Comparison of ENCODE assay signal across 8 cellular contexts in the genomic region with DNA sequence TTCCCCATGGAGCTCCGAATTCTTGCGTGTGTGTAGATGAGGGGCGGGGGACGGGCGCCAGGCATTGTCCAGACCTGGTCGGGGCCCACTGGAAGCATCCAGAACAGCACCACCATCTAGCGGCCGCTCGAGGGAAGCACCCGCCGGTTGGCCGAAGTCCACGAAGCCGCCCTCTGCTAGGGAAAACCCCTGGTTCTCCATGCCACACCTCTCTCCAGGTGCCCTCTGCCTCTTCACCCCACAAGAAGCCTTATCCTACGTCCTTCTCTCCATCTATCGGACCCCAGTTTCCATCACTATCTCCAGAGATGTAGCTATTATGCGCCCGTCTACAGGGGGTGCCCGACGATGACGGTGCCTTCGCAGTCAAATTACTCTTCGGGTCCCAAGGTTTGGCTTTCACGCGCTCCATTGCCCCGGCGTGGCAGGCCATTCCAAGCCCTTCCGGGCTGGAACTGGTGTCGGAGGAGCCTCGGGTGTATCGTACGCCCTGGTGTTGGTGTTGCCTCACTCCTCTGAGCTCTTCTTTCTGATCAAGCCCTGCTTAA. TPM values are rescaled to one million over a fixed set of nuclear protein-coding genes. Genes with fewer than 3 reads are reported as not detected.
DNase-seq lines count a peak whose midpoint lies in the region; ATAC-seq and TF ChIP-seq lines count a peak whose summit lies in the region.

No MANE protein-coding gene starts in this region.

- peak overlapping the region; percentile 94 for H3K27ac ChIP-seq in BLaER1

- H3K36me3 ChIP-seq in BLaER1 (peaks cover 31% of the 10 kb centered on the region), NT2/D1 (ENCODE audit: insufficient read depth, insufficient read length, low read length) (peaks cover 34% of the 10 kb centered on the region)

- H3K27me3 ChIP-seq in BLaER1 (no peaks in the 10 kb centered on the region), NT2/D1 (ENCODE audit: insufficient read depth, insufficient read length) (no peaks in the 10 kb centered on the region)

- H3K4me2 ChIP-seq in BLaER1: peak overlapping the region; percentile 100

- H3K9me3 ChIP-seq in BLaER1 (no peaks in the 10 kb centered on the region), NT2/D1 (ENCODE audit: insufficient read depth, low read length) (no peaks in the 10 kb centered on the region)

- TF ChIP-seq CTCF in endothelial cell (IDR thresholded peaks at IDR 0.05; ENCODE audit: unreplicated experiment): peak; percentile 41
- TF ChIP-seq CTCF in mesothelial cell of epicardium (IDR thresholded peaks at IDR 0.05; ENCODE audit: unreplicated experiment): peak; percentile 66

- peak; percentile 57 for ATAC-seq in GM19395 (IDR thresholded peaks at IDR 0.05; ENCODE audit: unreplicated experiment)

- peaks cover 33% of the 10 kb centered on the region for H3K4me1 Mint-ChIP-seq in endothelial cell (ENCODE audit: unreplicated experiment)
- H3K4me1 Mint-ChIP-seq in mesothelial cell of epicardium: peaks cover 50% of the 10 kb centered on the region

- peaks cover 62% of the 10 kb centered on the region for H3K4me1 ChIP-seq in BLaER1
- peaks cover 26% of the 10 kb centered on the region for H3K4me1 ChIP-seq in NT2/D1 (ENCODE audit: insufficient read depth, insufficient read length)

- DNase-seq in HT1080 (ENCODE audit: low read depth) (peak; percentile 85), NT2/D1 (ENCODE audit: low read depth, low spot score) (no peak), endothelial cell (ENCODE audit: low spot score) (peak; percentile 90), mesothelial cell of epicardium (ENCODE audit: low spot score in 2 of 2, unreplicated experiment in 2 of 2) (peak; percentile 82 to 93)
- peak; percentile 83 for DNase-seq in activated CD8-positive, alpha-beta memory T cell treated with anti-CD3 and anti-CD28 coated beads, Interleukin-2, amount 50 U/mL, for 4 hours
- peak; percentile 64 to 74 for DNase-seq in stimulated activated CD8-positive, alpha-beta memory T cell treated with anti-CD3 and anti-CD28 coated beads, Interleukin-2, amount 100 ng/mL, for 1 hour (ENCODE audit: low read depth in 2 of 2)

- peak overlapping the region; percentile 94 for H3K4me3 ChIP-seq in BLaER1
- H3K4me3 ChIP-seq in NT2/D1 (ENCODE audit: insufficient read length, low read depth): peak overlapping the region; percentile 53

- peak overlapping the region; percentile 96 for H3K9ac ChIP-seq in BLaER1
- peak overlapping the region; percentile 85 for H3K9ac ChIP-seq in NT2/D1 (ENCODE audit: insufficient read length, low read depth)

- H3K27ac Mint-ChIP-seq in endothelial cell (ENCODE audit: unreplicated experiment): peak overlapping the region; percentile 74
- H3K27ac Mint-ChIP-seq in mesothelial cell of epicardium: peak overlapping the region; percentile 98

- H3K9me3 Mint-ChIP-seq in endothelial cell (ENCODE audit: unreplicated experiment) (no peaks in the 10 kb centered on the region), mesothelial cell of epicardium (no peaks in the 10 kb centered on the region)

- H3K36me3 Mint-ChIP-seq in endothelial cell (ENCODE audit: low read depth, unreplicated experiment): peaks cover 16% of the 10 kb centered on the region
- H3K36me3 Mint-ChIP-seq in mesothelial cell of epicardium: peaks cover 6% of the 10 kb centered on the region

- peak overlapping the region; percentile 92 for H3K4me3 Mint-ChIP-seq in endothelial cell (ENCODE audit: unreplicated experiment)
- peak overlapping the region; percentile 93 for H3K4me3 Mint-ChIP-seq in mesothelial cell of epicardium

- H3K27me3 Mint-ChIP-seq in endothelial cell (ENCODE audit: unreplicated experiment) (peaks cover 9% of the 10 kb centered on the region), mesothelial cell of epicardium (ENCODE audit: low read depth) (no peaks in the 10 kb centered on the region)

- H4K20me1 ChIP-seq in BLaER1: peaks cover 27% of the 10 kb centered on the region

RNA-seq across cellular contexts. Expression of a gene that starts 0.6 kb away (rescaled TPM):
- 138 and 141 TPM in 2 replicates for total RNA-seq in HT1080 (2014; rRNA removed; shearing (Covaris generic))
- polyA plus RNA-seq in HT1080 (2015; cell fraction: cytosol; rRNA removed): 93.8 and 99.6 TPM in 2 replicates
- polyA plus RNA-seq in HT1080 (2015; cell fraction: nucleus; rRNA removed): 66.7 and 75.5 TPM in 2 replicates
- total RNA-seq in endothelial cell (ENCODE audit: unreplicated experiment): 57.8 TPM
- 50.3 to 55.9 TPM (median 51.5 TPM) in 3 replicates for total RNA-seq in mesothelial cell of epicardium

RNA-seq across cellular contexts. Expression of a gene that starts 2.6 kb away (rescaled TPM):
- 0.37 and 0.63 TPM in 2 replicates for total RNA-seq in HT1080 (2014; rRNA removed; shearing (Covaris generic))
- polyA plus RNA-seq in HT1080 (2015; cell fraction: cytosol; rRNA removed): 1.2 TPM in 2 replicates
- polyA plus RNA-seq in HT1080 (2015; cell fraction: nucleus; rRNA removed): 0.45 and 0.66 TPM in 2 replicates
- total RNA-seq in endothelial cell (ENCODE audit: unreplicated experiment): 5.6 TPM
- total RNA-seq in mesothelial cell of epicardium: 4.3 to 6.1 TPM (median 5.2 TPM) in 3 replicates

RNA-seq across cellular contexts. Expression of a gene that starts 12.2 kb away (rescaled TPM):
- 3.2 and 5.6 TPM in 2 replicates for total RNA-seq in HT1080 (2014; rRNA removed; shearing (Covaris generic))
- 13.4 and 16.3 TPM in 2 replicates for polyA plus RNA-seq in HT1080 (2015; cell fraction: cytosol; rRNA removed)
- 6.7 and 8.3 TPM in 2 replicates for polyA plus RNA-seq in HT1080 (2015; cell fraction: nucleus; rRNA removed)
- total RNA-seq in endothelial cell (ENCODE audit: unreplicated experiment): 16.3 TPM
- 6.6 to 7.7 TPM (median 7.6 TPM) in 3 replicates for total RNA-seq in mesothelial cell of epicardium

RNA-seq across cellular contexts. Expression of a gene that starts 18.3 kb away (rescaled TPM):
- total RNA-seq in HT1080 (2014; rRNA removed; shearing (Covaris generic)): 55.2 and 75.8 TPM in 2 replicates
- 129 TPM in 2 replicates for polyA plus RNA-seq in HT1080 (2015; cell fraction: cytosol; rRNA removed)
- polyA plus RNA-seq in HT1080 (2015; cell fraction: nucleus; rRNA removed): 79.3 and 94.7 TPM in 2 replicates
- total RNA-seq in endothelial cell (ENCODE audit: unreplicated experiment) (1.6 TPM), mesothelial cell of epicardium (0.44 to 0.86 TPM (median 0.78 TPM) in 3 replicates)

RNA-seq across cellular contexts. Expression of a gene that starts 22.6 kb away (rescaled TPM):
- total RNA-seq in HT1080 (2014; rRNA removed; shearing (Covaris generic)): 148 and 177 TPM in 2 replicates
- polyA plus RNA-seq in HT1080 (2015; cell fraction: cytosol; rRNA removed): 158 and 163 TPM in 2 replicates
- polyA plus RNA-seq in HT1080 (2015; cell fraction: nucleus; rRNA removed): 174 and 184 TPM in 2 replicates
- total RNA-seq in endothelial cell (ENCODE audit: unreplicated experiment) (51.8 TPM), mesothelial cell of epicardium (44.8 to 45.5 TPM (median 45.5 TPM) in 3 replicates)
